18 cellular contexts compared by ENCODE assay signal in the genomic region with DNA sequence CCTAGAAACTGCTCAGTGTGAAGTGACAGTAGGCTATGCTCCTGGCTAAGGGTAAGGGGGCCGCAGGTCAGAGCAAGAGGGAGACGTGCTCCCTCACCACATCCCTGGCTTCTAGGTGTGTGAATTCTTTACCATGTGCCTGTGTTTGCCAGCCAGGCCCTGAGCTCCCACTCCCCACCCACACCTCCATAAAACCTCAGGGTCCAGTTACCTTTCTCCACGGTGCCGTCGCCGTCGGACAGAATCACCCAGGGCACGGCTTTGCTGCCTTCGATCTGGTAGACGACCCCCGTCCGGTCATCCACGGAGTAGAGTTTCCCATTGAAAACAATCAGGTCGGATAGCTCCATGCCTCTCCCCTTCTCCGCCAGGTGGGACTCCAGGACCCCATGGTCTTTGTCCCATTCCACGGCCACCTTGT. TPM values are rescaled to one million over a fixed set of nuclear protein-coding genes. Genes with fewer than 3 reads are reported as not detected.
A peak's percentile ranks its signal among the peaks of the same experiment; 100 is the strongest.
DNase-seq lines count a peak whose midpoint lies in the region; ATAC-seq and TF ChIP-seq lines count a peak whose summit lies in the region.
"Had no signal": no experiment of that assay in that cellular context is flagged by ENCODE, and none has a peak within 500 bp of the region (broad histone marks: within the 10 kb centered on the region; RNA-seq: fewer than 3 reads in every experiment).

No MANE protein-coding gene starts in this region.

- no peak for ATAC-seq in stimulated activated naive CD8-positive, alpha-beta T cell treated with anti-CD3 and anti-CD28 coated beads, Interleukin-15, Interleukin-2, amounts not matched to agents 100 U/mL and 50 U/mL, for 24 hours
- ATAC-seq: K562 had no signal

- in situ Hi-C loops in mammary epithelial cell (cut with MboI; ENCODE audit: low sequenced_read_pairs in 2 of 2): no loop called here

- H3K4me1 ChIP-seq in breast epithelium (peaks cover 0 to 28% of the 10 kb centered on the region in 2 donors), mammary epithelial cell (ENCODE audit: insufficient read depth, low read length) (no peaks in the 10 kb centered on the region), mucosa of stomach (ENCODE audit: control insufficient read depth, insufficient read depth, low read length) (peaks cover 85% of the 10 kb centered on the region), testis (peaks cover 49% of the 10 kb centered on the region)
- H3K4me1 ChIP-seq: SJSA1 had no signal

- no peak overlapping the region for H2AFZ ChIP-seq in mammary epithelial cell (ENCODE audit: low read depth, low read length)

- no peaks in the 10 kb centered on the region for H3K9me3 ChIP-seq in breast epithelium
- H3K9me3 ChIP-seq in mammary epithelial cell (replicated peaks; ENCODE audit: insufficient read depth, low read length): no peaks in the 10 kb centered on the region
- no peaks in the 10 kb centered on the region for H3K9me3 ChIP-seq in mucosa of stomach (ENCODE audit: control insufficient read depth, low read length)
- H3K9me3 ChIP-seq in testis: no peaks in the 10 kb centered on the region
- H3K9me3 ChIP-seq: BLaER1 treated with 17β-estradiol and CSF1 and Interleukin-3, amounts not matched to agents 10 nM and 100 nM; SJSA1 had no signal

- no peaks in the 10 kb centered on the region for H4K20me1 ChIP-seq in mammary epithelial cell (ENCODE audit: insufficient read depth, low read length)

- H3K36me3 ChIP-seq in breast epithelium (no peaks in the 10 kb centered on the region), mammary epithelial cell (ENCODE audit: insufficient read depth, low read length) (peaks cover 12% of the 10 kb centered on the region), mucosa of stomach (ENCODE audit: control insufficient read depth, insufficient read depth, low read length) (peaks cover 20% of the 10 kb centered on the region), testis (ENCODE audit: low read depth, missing control alignments) (no peaks in the 10 kb centered on the region)

- CTCF ChIA-PET in mammary epithelial cell (lab: Charles Lee; ENCODE audit: low non-redundant PET): no interaction called here

- no peak for TF ChIP-seq CTCF in breast epithelium (IDR thresholded peaks at IDR 0.05)
- TF ChIP-seq CTCF in mammary epithelial cell (conservative IDR thresholded peaks at IDR 0.05 in 1 of 2, IDR thresholded peaks at IDR 0.05 in 1 of 2; ENCODE audit: extremely low read depth in 1 of 2, insufficient read depth in 1 of 2, low read depth in 1 of 2, low read length in 2 of 2): no peak
- no peak for TF ChIP-seq CTCF in dorsolateral prefrontal cortex (IDR thresholded peaks at IDR 0.05 in 54 of 56, conservative IDR thresholded peaks at IDR 0.05 in 2 of 56; ENCODE audit: low read depth in 1 of 56, partially characterized antibody in 56 of 56)
- no peak for TF ChIP-seq CTCF in testis (IDR thresholded peaks at IDR 0.05)

- peak overlapping the region; percentile 69 to 77 for H3K27ac ChIP-seq in breast epithelium
- H3K27ac ChIP-seq in mammary epithelial cell (ENCODE audit: insufficient read depth, low read depth, low read length): no peak overlapping the region
- peak overlapping the region in 30 of 59 donors; percentile 1 to 64 (median 42) for H3K27ac ChIP-seq in dorsolateral prefrontal cortex
- peak overlapping the region in 1 of 2 donors; percentile 45 for H3K27ac ChIP-seq in testis
- H3K27ac ChIP-seq: HL-60, SJSA1, skin epidermis had no signal

- TF ChIP-seq POLR2A in breast epithelium (IDR thresholded peaks at IDR 0.05): no peak
- TF ChIP-seq POLR2A in testis (IDR thresholded peaks at IDR 0.05): no peak

- intact Hi-C loops in breast epithelium (cut with DNase I; ENCODE audit: low total_unique reads): no loop called here
- intact Hi-C loops in mammary epithelial cell (cut with micrococcal nuclease): no loop called here
- intact Hi-C loops in dorsolateral prefrontal cortex (cut with DNase I): loop anchor here in 1 of 2 donors (10.0 kb wide), 1 partner anchor 398 kb away; no protein-coding TSS in a partner anchor
- intact Hi-C loops in testis (cut with DNase I; ENCODE audit: low total_unique reads): no loop called here

- 88% methylated on average over 16 of the region's 16 CpGs for WGBS in mammary epithelial cell (ENCODE audit: low coverage, missing lambda C conversion rate)
- WGBS in testis, 2 donors: 85 to 88% methylated on average over 16 of the region's 16 CpGs

- no TSS peak for BruUV-seq in mammary epithelial cell (replicated peaks; lab: Mats Ljungman, UMichigan)

- no peak overlapping the region for H3K4me2 ChIP-seq in mammary epithelial cell (ENCODE audit: insufficient read depth, low read depth, low read length)
- H3K4me2 ChIP-seq: BLaER1 treated with 17β-estradiol and CSF1 and Interleukin-3, amounts not matched to agents 10 nM and 100 nM had no signal

- H3K79me2 ChIP-seq in mammary epithelial cell (ENCODE audit: insufficient read depth, low read length): peaks cover 85% of the 10 kb centered on the region

- no peak for DNase-seq in breast epithelium (ENCODE audit: low spot score in 2 of 2)
- DNase-seq in mammary epithelial cell: no peak
- peak in 2 of 10 donors; percentile 23 to 27 for DNase-seq in dorsolateral prefrontal cortex
- DNase-seq in testis: peak; percentile 11
- no peak for DNase-seq in GM03348 (ENCODE audit: low spot score)
- DNase-seq in stimulated activated naive CD8-positive, alpha-beta T cell treated with anti-CD3 and anti-CD28 coated beads, Interleukin-15, Interleukin-2, amounts not matched to agents 100 U/mL and 50 U/mL, for 24 hours: no peak
- DNase-seq in GM19238 (ENCODE audit: insufficient read length, low spot score): no peak
- DNase-seq: activated CD4-positive, CD25-positive, alpha-beta regulatory T cell treated with anti-CD3 and anti-CD28 coated beads, Interleukin-2, amount 50 U/mL, for 72 hours; activated naive CD4-positive, alpha-beta T cell; NCI-H2081 treated with DMSO at 0.1 percent for 48 hours; NCI-H510A; trophoblast cell had no signal

- H3K4me3 ChIP-seq in breast epithelium (no peak overlapping the region), mammary epithelial cell (replicated peaks in 1 of 3; ENCODE audit: insufficient read depth in 1 of 3, low read depth in 2 of 3, low read length in 3 of 3) (no peak overlapping the region), dorsolateral prefrontal cortex (no peak overlapping the region), mucosa of stomach (ENCODE audit: low read length) (no peak overlapping the region), testis (no peak overlapping the region)
- H3K4me3 ChIP-seq: BLaER1 treated with 17β-estradiol and CSF1 and Interleukin-3, amounts not matched to agents 10 nM and 100 nM; K562; SJSA1; skin epidermis had no signal

- H3K9ac ChIP-seq in mammary epithelial cell (ENCODE audit: insufficient read depth, low read length) (no peak overlapping the region), mucosa of stomach (ENCODE audit: low read length) (peak overlapping the region; percentile 36)

- H3K27me3 ChIP-seq in breast epithelium (no peaks in the 10 kb centered on the region), mammary epithelial cell (ENCODE audit: insufficient read depth, low read length) (no peaks in the 10 kb centered on the region), dorsolateral prefrontal cortex (no peaks in the 10 kb centered on the region), mucosa of stomach (ENCODE audit: control insufficient read depth, insufficient read depth, low read length) (no peaks in the 10 kb centered on the region), testis (no peaks in the 10 kb centered on the region)
- H3K27me3 ChIP-seq: BLaER1 treated with 17β-estradiol and CSF1 and Interleukin-3, amounts not matched to agents 10 nM and 100 nM; SJSA1 had no signal

- dilution Hi-C loops in mammary epithelial cell (cut with HindIII; ENCODE audit: low sequenced_read_pairs): no loop called here

RNA-seq across cellular contexts. Expression of a gene that starts 12.8 kb away (rescaled TPM):
- total RNA-seq in breast epithelium (10 to 100 TPM; 26.1 to 48.1 (median 41.0) TPM), mammary epithelial cell (10 to 100 TPM; 54.5 to 86.5 TPM), dorsolateral prefrontal cortex (10 to 100 TPM; 20.0 to 55.3 (median 29.7) TPM), testis (10 to 100 TPM; 60.6 to 64.1 TPM)
- polyA plus RNA-seq in mammary epithelial cell (61.6 TPM), testis (ENCODE audit: insufficient read depth, low read depth, low replicate concordance) (80.5 TPM)
- polyA minus RNA-seq in mammary epithelial cell: 59.7 TPM

RNA-seq across cellular contexts. Expression of a gene that starts 17.1 kb away (rescaled TPM):
- total RNA-seq in breast epithelium: 100 to 1,000 TPM; 192 to 532 (median 206) TPM
- total RNA-seq in mammary epithelial cell: 100 to 1,000 TPM; 173 to 221 TPM
- polyA plus RNA-seq in mammary epithelial cell: 109 TPM
- 167 TPM for polyA minus RNA-seq in mammary epithelial cell
- 100 to 1,000 TPM in 25 of 120 experiments, 10 to 100 TPM in 95; 31.2 to 256 (median 75.8) TPM for total RNA-seq in dorsolateral prefrontal cortex
- total RNA-seq in testis: 100 to 1,000 TPM; 498 to 845 TPM
- 328 TPM for polyA plus RNA-seq in testis (ENCODE audit: insufficient read depth, low read depth, low replicate concordance)

RNA-seq across cellular contexts. Expression of a gene that starts 27.2 kb away (rescaled TPM):
- total RNA-seq in breast epithelium: 100 to 1,000 TPM in 1 of 3 donors, 10 to 100 TPM in 2; 54.0 to 326 (median 61.9) TPM
- 10 to 100 TPM; 13.2 to 22.0 TPM for total RNA-seq in mammary epithelial cell
- polyA plus RNA-seq in mammary epithelial cell: 10.4 TPM
- polyA minus RNA-seq in mammary epithelial cell: 10.4 TPM
- 10 to 100 TPM in 66 of 120 experiments, 1 to 10 TPM in 54; 3.2 to 50.9 (median 10.8) TPM for total RNA-seq in dorsolateral prefrontal cortex
- total RNA-seq in testis: 1 to 10 TPM; 9.1 to 9.8 TPM
- 22.5 TPM for polyA plus RNA-seq in testis (ENCODE audit: insufficient read depth, low read depth, low replicate concordance)
- polyA plus RNA-seq: K562 had no signal
